1 cellular context compared by ENCODE assay signal in the genomic region with DNA sequence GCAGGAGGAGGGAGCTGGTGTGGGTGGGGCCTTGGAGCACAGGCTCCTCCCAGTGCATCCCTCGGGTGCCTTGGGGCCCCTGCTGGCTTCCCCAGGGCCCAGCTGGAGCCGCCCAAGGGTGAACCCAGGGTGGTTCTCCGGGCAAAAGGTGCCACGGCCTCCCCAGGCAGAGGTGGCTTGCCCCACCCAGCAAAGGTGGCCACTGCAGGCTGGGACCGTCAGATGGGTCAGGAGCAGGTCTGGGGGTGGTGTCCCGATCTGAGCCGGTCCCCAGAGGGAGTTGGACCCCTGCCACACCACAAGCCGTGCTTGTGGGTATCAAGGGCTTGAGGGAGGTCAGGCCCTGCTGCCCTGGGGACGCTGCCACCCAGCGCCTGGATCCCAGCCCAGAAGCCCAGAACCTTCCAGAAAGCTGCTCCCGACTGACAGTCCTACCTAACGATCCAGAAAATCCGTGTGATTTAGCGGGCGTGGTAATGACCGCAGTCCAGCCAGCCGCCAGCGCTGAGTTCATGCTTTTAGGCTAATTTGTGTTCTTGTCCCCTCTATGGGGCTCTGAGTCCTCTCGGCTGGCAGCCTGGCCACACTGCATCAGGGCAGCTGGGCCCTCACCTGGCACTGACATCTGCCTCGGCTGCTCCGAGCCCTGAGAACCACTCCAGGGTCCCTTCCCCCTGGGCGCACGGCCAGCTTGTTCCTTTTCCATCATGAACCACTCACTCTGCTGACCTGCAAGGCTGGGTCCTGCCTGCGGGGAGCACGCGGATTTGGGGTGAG.
TF ChIP-seq lines count a peak whose summit lies in the region.

No MANE protein-coding gene starts in this region.

TF ChIP-seq in HEK293, 187 proteins besides CTCF, POLR2A, EP300 and RAD21 (continued from another document):
- TF ChIP-seq HOXA7 (CRISPR knock-in tag; IDR thresholded peaks at IDR 0.05; ENCODE audit: borderline replicate concordance) (no peak), ZNF214 (tag by site-specific recombination; IDR thresholded peaks at IDR 0.05; ENCODE audit: borderline replicate concordance) (no peak), ZBTB48 (tag by site-specific recombination; IDR thresholded peaks at IDR 0.05) (peak; percentile 57), GLIS1 (tag by site-specific recombination; IDR thresholded peaks at IDR 0.05) (peak; percentile 94), ZSCAN23 (tag by site-specific recombination; IDR thresholded peaks at IDR 0.05) (no peak), ZNF341 (tag by site-specific recombination; IDR thresholded peaks at IDR 0.05; ENCODE audit: low read depth) (peak; percentile 24; the same call in 1 of the 2 replicates), ZNF174 (tag by site-specific recombination; IDR thresholded peaks at IDR 0.05) (no peak), ZNF266 (tag by site-specific recombination; IDR thresholded peaks at IDR 0.05; ENCODE audit: low read depth) (no peak), TRIM28 (IDR thresholded peaks at IDR 0.05; ENCODE audit: borderline replicate concordance, low read length) (no peak), KLF1 (tag by site-specific recombination; IDR thresholded peaks at IDR 0.05) (peak; percentile 53; the same call in 1 of the 2 replicates), ZNF184 (tag by site-specific recombination; IDR thresholded peaks at IDR 0.05) (no peak), KLF9 (tag by site-specific recombination; IDR thresholded peaks at IDR 0.05; ENCODE audit: low read depth) (no peak), GLIS2 (tag by site-specific recombination; IDR thresholded peaks at IDR 0.05) (peak; percentile 60), ZNF768 (tag by site-specific recombination; IDR thresholded peaks at IDR 0.05) (no peak), ZNF521 (tag by site-specific recombination; IDR thresholded peaks at IDR 0.05) (no peak), REPIN1 (tag by site-specific recombination; IDR thresholded peaks at IDR 0.05; ENCODE audit: low read depth) (no peak), PRDM1 (tag by site-specific recombination; IDR thresholded peaks at IDR 0.05) (no peak), ZBTB17 (tag by site-specific recombination; IDR thresholded peaks at IDR 0.05) (peak; percentile 67), ZNF626 (tag by site-specific recombination; IDR thresholded peaks at IDR 0.05) (no peak), ZFHX2 (tag by site-specific recombination; conservative IDR thresholded peaks at IDR 0.05) (no peak), ZIC2 (tag by site-specific recombination; IDR thresholded peaks at IDR 0.05) (peak; percentile 72), ZNF571 (tag by site-specific recombination; IDR thresholded peaks at IDR 0.05) (no peak), MEIS1 (CRISPR knock-in tag; IDR thresholded peaks at IDR 0.05; ENCODE audit: borderline replicate concordance) (no peak), GLI4 (tag by site-specific recombination; IDR thresholded peaks at IDR 0.05) (no peak), ZNF114 (tag by site-specific recombination; IDR thresholded peaks at IDR 0.05) (no peak), ZNF423 (tag by site-specific recombination; IDR thresholded peaks at IDR 0.05) (peak; percentile 85), ZNF221 (tag by site-specific recombination; IDR thresholded peaks at IDR 0.05; ENCODE audit: borderline replicate concordance) (no peak), ZNF600 (tag by site-specific recombination; IDR thresholded peaks at IDR 0.05) (0 out of 2 replicates have a peak, but pooled peaks have one; percentile 13), ZNF223 (tag by site-specific recombination; IDR thresholded peaks at IDR 0.05) (no peak)
- TF ChIP-seq, protein P1, sequence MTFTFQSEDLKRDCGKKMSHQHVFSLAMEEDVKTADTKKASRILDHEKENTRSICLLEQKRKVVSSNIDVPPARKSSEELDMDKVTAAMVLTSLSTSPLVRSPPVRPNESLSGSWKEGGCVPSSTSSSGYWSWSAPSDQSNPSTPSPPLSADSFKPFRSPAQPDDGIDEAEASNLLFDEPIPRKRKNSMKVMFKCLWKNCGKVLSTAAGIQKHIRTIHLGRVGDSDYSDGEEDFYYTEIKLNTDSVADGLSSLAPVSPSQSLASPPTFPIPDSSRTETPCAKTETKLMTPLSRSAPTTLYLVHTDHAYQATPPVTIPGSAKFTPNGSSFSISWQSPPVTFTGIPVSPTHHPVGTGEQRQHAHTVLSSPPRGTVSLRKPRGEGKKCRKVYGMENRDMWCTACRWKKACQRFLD (tag by site-specific recombination; IDR thresholded peaks at IDR 0.05) = no peak
- TF ChIP-seq, protein P2, sequence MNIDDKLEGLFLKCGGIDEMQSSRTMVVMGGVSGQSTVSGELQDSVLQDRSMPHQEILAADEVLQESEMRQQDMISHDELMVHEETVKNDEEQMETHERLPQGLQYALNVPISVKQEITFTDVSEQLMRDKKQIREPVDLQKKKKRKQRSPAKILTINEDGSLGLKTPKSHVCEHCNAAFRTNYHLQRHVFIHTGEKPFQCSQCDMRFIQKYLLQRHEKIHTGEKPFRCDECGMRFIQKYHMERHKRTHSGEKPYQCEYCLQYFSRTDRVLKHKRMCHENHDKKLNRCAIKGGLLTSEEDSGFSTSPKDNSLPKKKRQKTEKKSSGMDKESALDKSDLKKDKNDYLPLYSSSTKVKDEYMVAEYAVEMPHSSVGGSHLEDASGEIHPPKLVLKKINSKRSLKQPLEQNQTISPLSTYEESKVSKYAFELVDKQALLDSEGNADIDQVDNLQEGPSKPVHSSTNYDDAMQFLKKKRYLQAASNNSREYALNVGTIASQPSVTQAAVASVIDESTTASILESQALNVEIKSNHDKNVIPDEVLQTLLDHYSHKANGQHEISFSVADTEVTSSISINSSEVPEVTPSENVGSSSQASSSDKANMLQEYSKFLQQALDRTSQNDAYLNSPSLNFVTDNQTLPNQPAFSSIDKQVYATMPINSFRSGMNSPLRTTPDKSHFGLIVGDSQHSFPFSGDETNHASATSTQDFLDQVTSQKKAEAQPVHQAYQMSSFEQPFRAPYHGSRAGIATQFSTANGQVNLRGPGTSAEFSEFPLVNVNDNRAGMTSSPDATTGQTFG (tag by site-specific recombination; IDR thresholded peaks at IDR 0.05; ENCODE audit: borderline replicate concordance) = no peak
- TF ChIP-seq, protein P3, sequence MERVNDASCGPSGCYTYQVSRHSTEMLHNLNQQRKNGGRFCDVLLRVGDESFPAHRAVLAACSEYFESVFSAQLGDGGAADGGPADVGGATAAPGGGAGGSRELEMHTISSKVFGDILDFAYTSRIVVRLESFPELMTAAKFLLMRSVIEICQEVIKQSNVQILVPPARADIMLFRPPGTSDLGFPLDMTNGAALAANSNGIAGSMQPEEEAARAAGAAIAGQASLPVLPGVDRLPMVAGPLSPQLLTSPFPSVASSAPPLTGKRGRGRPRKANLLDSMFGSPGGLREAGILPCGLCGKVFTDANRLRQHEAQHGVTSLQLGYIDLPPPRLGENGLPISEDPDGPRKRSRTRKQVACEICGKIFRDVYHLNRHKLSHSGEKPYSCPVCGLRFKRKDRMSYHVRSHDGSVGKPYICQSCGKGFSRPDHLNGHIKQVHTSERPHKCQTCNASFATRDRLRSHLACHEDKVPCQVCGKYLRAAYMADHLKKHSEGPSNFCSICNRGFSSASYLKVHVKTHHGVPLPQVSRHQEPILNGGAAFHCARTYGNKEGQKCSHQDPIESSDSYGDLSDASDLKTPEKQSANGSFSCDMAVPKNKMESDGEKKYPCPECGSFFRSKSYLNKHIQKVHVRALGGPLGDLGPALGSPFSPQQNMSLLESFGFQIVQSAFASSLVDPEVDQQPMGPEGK (tag by site-specific recombination; IDR thresholded peaks at IDR 0.05) = no peak
- TF ChIP-seq, protein P4, sequence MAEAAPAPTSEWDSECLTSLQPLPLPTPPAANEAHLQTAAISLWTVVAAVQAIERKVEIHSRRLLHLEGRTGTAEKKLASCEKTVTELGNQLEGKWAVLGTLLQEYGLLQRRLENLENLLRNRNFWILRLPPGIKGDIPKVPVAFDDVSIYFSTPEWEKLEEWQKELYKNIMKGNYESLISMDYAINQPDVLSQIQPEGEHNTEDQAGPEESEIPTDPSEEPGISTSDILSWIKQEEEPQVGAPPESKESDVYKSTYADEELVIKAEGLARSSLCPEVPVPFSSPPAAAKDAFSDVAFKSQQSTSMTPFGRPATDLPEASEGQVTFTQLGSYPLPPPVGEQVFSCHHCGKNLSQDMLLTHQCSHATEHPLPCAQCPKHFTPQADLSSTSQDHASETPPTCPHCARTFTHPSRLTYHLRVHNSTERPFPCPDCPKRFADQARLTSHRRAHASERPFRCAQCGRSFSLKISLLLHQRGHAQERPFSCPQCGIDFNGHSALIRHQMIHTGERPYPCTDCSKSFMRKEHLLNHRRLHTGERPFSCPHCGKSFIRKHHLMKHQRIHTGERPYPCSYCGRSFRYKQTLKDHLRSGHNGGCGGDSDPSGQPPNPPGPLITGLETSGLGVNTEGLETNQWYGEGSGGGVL (tag by site-specific recombination; IDR thresholded peaks at IDR 0.05) = no peak
- TF ChIP-seq, protein P5, sequence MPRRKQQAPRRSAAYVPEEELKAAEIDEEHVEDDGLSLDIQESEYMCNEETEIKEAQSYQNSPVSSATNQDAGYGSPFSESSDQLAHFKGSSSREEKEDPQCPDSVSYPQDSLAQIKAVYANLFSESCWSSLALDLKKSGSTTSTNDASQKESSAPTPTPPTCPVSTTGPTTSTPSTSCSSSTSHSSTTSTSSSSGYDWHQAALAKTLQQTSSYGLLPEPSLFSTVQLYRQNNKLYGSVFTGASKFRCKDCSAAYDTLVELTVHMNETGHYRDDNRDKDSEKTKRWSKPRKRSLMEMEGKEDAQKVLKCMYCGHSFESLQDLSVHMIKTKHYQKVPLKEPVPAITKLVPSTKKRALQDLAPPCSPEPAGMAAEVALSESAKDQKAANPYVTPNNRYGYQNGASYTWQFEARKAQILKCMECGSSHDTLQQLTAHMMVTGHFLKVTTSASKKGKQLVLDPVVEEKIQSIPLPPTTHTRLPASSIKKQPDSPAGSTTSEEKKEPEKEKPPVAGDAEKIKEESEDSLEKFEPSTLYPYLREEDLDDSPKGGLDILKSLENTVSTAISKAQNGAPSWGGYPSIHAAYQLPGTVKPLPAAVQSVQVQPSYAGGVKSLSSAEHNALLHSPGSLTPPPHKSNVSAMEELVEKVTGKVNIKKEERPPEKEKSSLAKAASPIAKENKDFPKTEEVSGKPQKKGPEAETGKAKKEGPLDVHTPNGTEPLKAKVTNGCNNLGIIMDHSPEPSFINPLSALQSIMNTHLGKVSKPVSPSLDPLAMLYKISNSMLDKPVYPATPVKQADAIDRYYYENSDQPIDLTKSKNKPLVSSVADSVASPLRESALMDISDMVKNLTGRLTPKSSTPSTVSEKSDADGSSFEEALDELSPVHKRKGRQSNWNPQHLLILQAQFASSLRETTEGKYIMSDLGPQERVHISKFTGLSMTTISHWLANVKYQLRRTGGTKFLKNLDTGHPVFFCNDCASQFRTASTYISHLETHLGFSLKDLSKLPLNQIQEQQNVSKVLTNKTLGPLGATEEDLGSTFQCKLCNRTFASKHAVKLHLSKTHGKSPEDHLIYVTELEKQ (tag by site-specific recombination; IDR thresholded peaks at IDR 0.05; ENCODE audit: borderline replicate concordance) = no peak
